In the genomic region with DNA sequence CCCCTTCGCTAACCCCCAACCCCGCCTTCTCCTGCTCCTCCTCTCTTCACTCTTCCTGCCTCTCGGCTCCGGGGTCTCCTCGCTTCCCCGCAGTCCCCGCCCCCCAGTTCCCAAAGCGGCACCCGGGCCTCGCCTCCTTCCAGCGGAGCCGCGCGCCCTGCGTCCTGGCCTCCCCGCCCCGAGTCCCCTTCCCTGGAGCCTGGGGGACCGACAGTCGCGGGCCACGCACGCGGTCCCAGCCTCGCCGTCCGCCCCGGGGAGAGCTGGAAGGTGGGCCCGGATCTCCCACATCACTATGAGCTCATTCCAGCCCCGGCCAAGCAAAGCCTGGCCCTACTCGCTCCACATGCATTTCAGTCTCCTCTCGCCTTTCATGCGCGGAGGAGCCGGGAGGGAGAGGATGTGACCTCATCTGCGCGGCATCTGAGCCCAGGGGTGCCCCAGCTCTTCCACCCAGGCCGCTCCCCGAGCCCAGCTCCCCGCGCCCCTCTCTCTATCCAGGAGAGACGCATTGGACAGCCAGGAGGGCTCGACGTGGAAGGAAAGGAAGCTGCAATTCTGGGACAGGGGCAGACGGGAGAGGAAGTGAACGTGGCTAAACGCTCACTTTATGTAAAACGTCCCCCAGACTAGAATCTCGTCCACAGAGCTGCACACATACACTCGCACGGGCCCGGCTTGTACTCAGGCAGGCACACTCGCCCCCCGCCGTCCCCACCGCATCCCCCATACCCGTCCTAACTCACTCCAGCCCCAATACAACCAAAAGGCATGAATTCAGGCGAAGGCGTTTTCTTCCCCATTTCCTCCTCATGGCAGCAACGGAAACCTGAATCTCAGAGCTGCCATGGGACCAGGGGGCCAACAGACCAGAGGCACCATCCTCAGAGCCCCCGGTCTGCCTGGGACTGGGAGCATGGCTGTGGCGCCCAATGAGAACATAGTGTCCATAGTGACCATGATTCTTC, we compare ENCODE assay signal across 8 cellular contexts.
DNase-seq lines count a peak whose midpoint lies in the region; TF ChIP-seq lines count a peak whose summit lies in the region.

No MANE protein-coding gene starts in this region.

- H3K14ac ChIP-seq in trophoblast cell (ENCODE audit: low read length): peak overlapping the region; percentile 92

- H3K4me3 Mint-ChIP-seq in glutamatergic neuron (ENCODE audit: unreplicated experiment): peak overlapping the region; percentile 84

- H2BK120ac ChIP-seq in trophoblast cell (ENCODE audit: insufficient read depth, low read length, poor library complexity): peak overlapping the region; percentile 85

- peak overlapping the region; percentile 78 for H4K12ac ChIP-seq in trophoblast cell (ENCODE audit: low read depth, low read length)

- H3K4me2 ChIP-seq in trophoblast cell (ENCODE audit: low read length): peak overlapping the region; percentile 77

- TF ChIP-seq CTCF in glutamatergic neuron (IDR thresholded peaks at IDR 0.05; ENCODE audit: partially characterized antibody, unreplicated experiment) (no peak), vagina (IDR thresholded peaks at IDR 0.05) (no peak)

- DNase-seq in NCI-H1105 treated with DMSO at 0.1 percent for 48 hours (lab: John Stamatoyannopoulos, UW) (peak; percentile 26), NCI-H1105 (lab: John Stamatoyannopoulos, UW) (no peak), activated gamma-delta T cell (lab: John Stamatoyannopoulos, UW) (peak; percentile 15), glutamatergic neuron (peak; percentile 65), trophoblast cell (no peak), vagina (ENCODE audit: extremely low spot score in 2 of 2) (no peak), NCI-H2227 (lab: John Stamatoyannopoulos, UW; ENCODE audit: unreplicated experiment) (no peak)

- H3K79me2 ChIP-seq in trophoblast cell (ENCODE audit: control insufficient read depth, insufficient read depth, low read length, poor library complexity): peaks cover 2% of the 10 kb centered on the region

- H3K4me3 ChIP-seq in trophoblast cell (ENCODE audit: low read depth, low read length) (peak overlapping the region; percentile 64), vagina (peak overlapping the region; percentile 45 to 49)

- peak overlapping the region; percentile 86 for H4K8ac ChIP-seq in trophoblast cell (ENCODE audit: low read depth, low read length)

- H3K36me3 ChIP-seq in KOPT-K1 (ENCODE audit: insufficient read depth, low read length) (no peaks in the 10 kb centered on the region), trophoblast cell (ENCODE audit: control insufficient read depth in 1 of 2, insufficient read depth in 2 of 2, low read length in 2 of 2) (no peaks in the 10 kb centered on the region), vagina (no peaks in the 10 kb centered on the region)

- H3K9me3 ChIP-seq in KOPT-K1 (ENCODE audit: insufficient read depth, low read length, poor library complexity, severe bottlenecking) (no peaks in the 10 kb centered on the region), trophoblast cell (ENCODE audit: insufficient read depth, low read depth, low read length) (no peaks in the 10 kb centered on the region), vagina (no peaks in the 10 kb centered on the region)

- H2BK12ac ChIP-seq in trophoblast cell (ENCODE audit: low read length): peak overlapping the region; percentile 42

- H3K27ac ChIP-seq in KOPT-K1 (ENCODE audit: low read depth, low read length, poor library complexity, severe bottlenecking) (peak overlapping the region; percentile 48), trophoblast cell (ENCODE audit: low read depth, low read length) (peak overlapping the region; percentile 91), vagina (peak overlapping the region; percentile 75)

- peak overlapping the region; percentile 57 for H3K9ac ChIP-seq in trophoblast cell (ENCODE audit: low read length)

- peak overlapping the region; percentile 64 for H3K18ac ChIP-seq in trophoblast cell (ENCODE audit: low read length)

- intact Hi-C loops in vagina (cut with DNase I): no loop called here

- H3K27ac Mint-ChIP-seq in glutamatergic neuron (ENCODE audit: unreplicated experiment): peak overlapping the region; percentile 34

- TF ChIP-seq POLR2A in vagina (IDR thresholded peaks at IDR 0.05): no peak

- H3K79me1 ChIP-seq in trophoblast cell (ENCODE audit: low read length): peaks cover 11% of the 10 kb centered on the region

- no peak overlapping the region for H3K23ac ChIP-seq in trophoblast cell (ENCODE audit: low read length)

- WGBS in trophoblast cell (ENCODE audit: extremely low coverage, insufficient coverage, insufficient read length): no CpG with 5 or more reads among the region's 61 CpGs

- peak overlapping the region; percentile 94 for H4K91ac ChIP-seq in trophoblast cell (ENCODE audit: low read depth, low read length)

- peak overlapping the region; percentile 40 for H2AFZ ChIP-seq in trophoblast cell (ENCODE audit: insufficient read depth, low read length, poor library complexity)

- no peak overlapping the region for H2AK5ac ChIP-seq in trophoblast cell (ENCODE audit: low read length)

- H3K4me1 Mint-ChIP-seq in glutamatergic neuron (ENCODE audit: low read depth, unreplicated experiment): peaks cover 6% of the 10 kb centered on the region

- H2BK5ac ChIP-seq in trophoblast cell (ENCODE audit: low read depth, low read length, poor library complexity): peak overlapping the region; percentile 81

- peaks cover 16% of the 10 kb centered on the region for H3K36me3 Mint-ChIP-seq in glutamatergic neuron (ENCODE audit: unreplicated experiment)

- peaks cover 7% of the 10 kb centered on the region for H3K27me3 Mint-ChIP-seq in glutamatergic neuron (ENCODE audit: unreplicated experiment)

- H3K27me3 ChIP-seq in trophoblast cell (ENCODE audit: insufficient read depth, low read length): no peaks in the 10 kb centered on the region
- no peaks in the 10 kb centered on the region for H3K27me3 ChIP-seq in vagina

- peaks cover 5 to 10% of the 10 kb centered on the region in 2 experiments for H3K4me1 ChIP-seq in trophoblast cell (ENCODE audit: control insufficient read depth in 1 of 2, insufficient read depth in 2 of 2, low read length in 2 of 2)
- H3K4me1 ChIP-seq in vagina: peaks cover 14% of the 10 kb centered on the region

- H3K4ac ChIP-seq in trophoblast cell (ENCODE audit: low read depth, low read length): peak overlapping the region; percentile 51

- peaks cover 2% of the 10 kb centered on the region for H3K9me3 Mint-ChIP-seq in glutamatergic neuron (ENCODE audit: unreplicated experiment)

Comparison
In these comparisons a context has a peak if more than half of its experiments do, and no peak if none do; other contexts are left out.
1. DNase-seq: peak in NCI-H1105 treated with DMSO at 0.1 percent for 48 hours (single experiment), activated gamma-delta T cell (single experiment) and glutamatergic neuron (single experiment); none in NCI-H1105 (single experiment), trophoblast cell (0 of 2), vagina (0 of 2) and NCI-H2227 (single experiment).
2. Peak in every context shown above with its lines, with median percentiles within 50 percentile points of each other: H3K27ac ChIP-seq.